In the genomic region with DNA sequence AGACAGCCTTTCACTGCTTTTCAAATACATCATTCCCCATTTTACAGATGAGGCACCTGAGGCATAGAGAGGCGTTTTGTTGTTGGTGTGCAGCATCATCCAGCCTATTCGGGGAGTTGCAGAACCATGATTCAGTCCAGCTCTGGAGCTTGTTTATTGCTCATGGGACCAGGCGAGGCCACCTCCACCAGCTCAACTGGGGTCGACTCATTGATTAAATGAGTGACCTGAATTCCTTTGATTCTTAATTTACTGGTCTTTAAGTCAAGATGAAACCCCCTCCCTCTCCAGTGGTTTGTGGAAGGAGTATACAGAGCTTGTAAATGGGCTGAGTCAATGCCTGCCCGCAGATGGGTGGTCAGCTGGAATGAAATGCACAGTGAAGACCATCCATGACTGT, we compare ENCODE assay signal across 27 cellular contexts.
DNase-seq lines count a peak whose midpoint lies in the region; ATAC-seq, FAIRE-seq and TF ChIP-seq lines count a peak whose summit lies in the region.
"Had no signal": no experiment of that assay in that cellular context is flagged by ENCODE, and none has a peak within 500 bp of the region (broad histone marks: within the 10 kb centered on the region; RNA-seq: fewer than 3 reads in every experiment).

No MANE protein-coding gene starts in this region.

- H3K27me3 Mint-ChIP-seq in natural killer cell treated with Interleukin-12 subunit alpha and Interleukin-12 subunit beta and Interleukin-15 and Interleukin-18, amount 100 ng/mL, for 72 hours: no peaks in the 10 kb centered on the region
- H3K27me3 Mint-ChIP-seq in natural killer cell (ENCODE audit: low read depth in 2 of 2): no peaks in the 10 kb centered on the region
- H3K27me3 Mint-ChIP-seq in naive thymus-derived CD8-positive, alpha-beta T cell: no peaks in the 10 kb centered on the region
- H3K27me3 Mint-ChIP-seq: IgD-negative memory B cell had no signal

- CTCF ChIA-PET in K562 (lab: Yijun Ruan, JAX; ENCODE audit: low intra/inter-chr PET ratio): no interaction called here

- no peak overlapping the region for H2AK5ac ChIP-seq in mesenchymal stem cell (ENCODE audit: low read length, severe bottlenecking)

- no peak overlapping the region for H2AFZ ChIP-seq in K562 (ENCODE audit: low read depth, low read length)
- no peak overlapping the region for H2AFZ ChIP-seq in mesenchymal stem cell (ENCODE audit: low read depth, low read length)

- no peak overlapping the region for H3K27ac ChIP-seq in K562 (ENCODE audit: extremely low read depth, low read depth, low read length)
- no peak overlapping the region for H3K27ac ChIP-seq in mesenchymal stem cell (ENCODE audit: low read length, poor library complexity, severe bottlenecking)
- H3K27ac ChIP-seq: A549, HL-60, RWPE1 had no signal

- H4K20me1 ChIP-seq in K562 (replicated peaks; ENCODE audit: control insufficient read depth, insufficient read depth, low read length): peaks cover 6% of the 10 kb centered on the region; the same call in 1 of the 2 replicates

- peaks cover 19% of the 10 kb centered on the region; the same call in 2 of the 3 replicates for H3K79me2 ChIP-seq in K562 (ENCODE audit: control insufficient read depth, insufficient read depth, low read length)

- H3K79me1 ChIP-seq in mesenchymal stem cell (replicated peaks; ENCODE audit: low read length, poor library complexity, severe bottlenecking): no peaks in the 10 kb centered on the region

- no peak for TF ChIP-seq CTCF in natural killer cell (IDR thresholded peaks at IDR 0.05)
- no peak for TF ChIP-seq CTCF in K562 (IDR thresholded peaks at IDR 0.05 in 2 of 3, conservative IDR thresholded peaks at IDR 0.05 in 1 of 3; ENCODE audit: insufficient read depth in 2 of 3, low read depth in 1 of 3, low read length in 3 of 3)

- H2BK5ac ChIP-seq in mesenchymal stem cell (ENCODE audit: low read depth, low read length, poor library complexity, severe bottlenecking): no peak overlapping the region

- intact Hi-C loops in natural killer cell (cut with micrococcal nuclease) (no loop called here), K562 (cut with micrococcal nuclease) (no loop called here)

- no peak overlapping the region for H3K18ac ChIP-seq in mesenchymal stem cell (ENCODE audit: low read depth in 1 of 2, low read length in 2 of 2)

- peaks cover 5% of the 10 kb centered on the region for H3K36me3 Mint-ChIP-seq in natural killer cell treated with Interleukin-12 subunit alpha and Interleukin-12 subunit beta and Interleukin-15 and Interleukin-18, amount 100 ng/mL, for 72 hours
- H3K36me3 Mint-ChIP-seq in natural killer cell: no peaks in the 10 kb centered on the region
- peaks cover 0 to 5% (median 0%) of the 10 kb centered on the region in 3 donors for H3K36me3 Mint-ChIP-seq in naive thymus-derived CD8-positive, alpha-beta T cell
- H3K36me3 Mint-ChIP-seq: IgD-negative memory B cell had no signal

- no peak overlapping the region for H2BK12ac ChIP-seq in mesenchymal stem cell (ENCODE audit: low read length in 2 of 2)

- no peak overlapping the region for H3K4ac ChIP-seq in mesenchymal stem cell (ENCODE audit: low read depth in 1 of 2, low read length in 2 of 2)

- ATAC-seq in natural killer cell treated with Interleukin-12 subunit alpha and Interleukin-12 subunit beta and Interleukin-15 and Interleukin-18, amount 100 ng/mL, for 72 hours: no peak
- ATAC-seq in natural killer cell (no peak), K562 (peak; percentile 12; the same call in 2 of the 3 replicates)
- no peak for ATAC-seq in naive thymus-derived CD8-positive, alpha-beta T cell
- ATAC-seq: A549, Panc1 had no signal

- H2BK120ac ChIP-seq in mesenchymal stem cell (ENCODE audit: low read depth, low read length): no peak overlapping the region

- H3K4me1 Mint-ChIP-seq in natural killer cell treated with Interleukin-12 subunit alpha and Interleukin-12 subunit beta and Interleukin-15 and Interleukin-18, amount 100 ng/mL, for 72 hours (ENCODE audit: low read depth in 2 of 2): peaks cover 35 to 57% of the 10 kb centered on the region in 2 donors
- H3K4me1 Mint-ChIP-seq in natural killer cell: peaks cover 58 to 77% of the 10 kb centered on the region in 2 donors
- H3K4me1 Mint-ChIP-seq in naive thymus-derived CD8-positive, alpha-beta T cell: peaks cover 14 to 35% (median 22%) of the 10 kb centered on the region in 4 donors

- H3K36me3 ChIP-seq in K562 (ENCODE audit: control insufficient read depth, insufficient read depth, low read length) (0 out of 3 replicates have a peak, but pooled peaks cover 2% of the 10 kb centered on the region), mesenchymal stem cell (ENCODE audit: control insufficient read depth in 1 of 2, insufficient read depth in 2 of 2, low read depth in 1 of 2, low read length in 2 of 2) (no peaks in the 10 kb centered on the region)

- H3K9me3 Mint-ChIP-seq in natural killer cell treated with Interleukin-12 subunit alpha and Interleukin-12 subunit beta and Interleukin-15 and Interleukin-18, amount 100 ng/mL, for 72 hours: no peaks in the 10 kb centered on the region
- H3K9me3 Mint-ChIP-seq in natural killer cell: no peaks in the 10 kb centered on the region
- peaks cover 0 to 2% (median 0%) of the 10 kb centered on the region in 9 donors for H3K9me3 Mint-ChIP-seq in naive thymus-derived CD8-positive, alpha-beta T cell
- H3K9me3 Mint-ChIP-seq: IgD-negative memory B cell had no signal

- TF ChIP-seq RAD21 in K562 (CRISPR knock-in tag; conservative IDR thresholded peaks at IDR 0.05 in 1 of 2, IDR thresholded peaks at IDR 0.05 in 1 of 2): no peak

- in situ Hi-C loops in K562 (cut with MboI): no loop called here

- H3K23ac ChIP-seq in mesenchymal stem cell (ENCODE audit: low read length in 2 of 2): no peak overlapping the region

- H3K9ac ChIP-seq in K562 (ENCODE audit: insufficient read depth in 1 of 2, low read depth in 2 of 2, low read length in 2 of 2) (peak overlapping the region in 1 of 2 experiments; percentile 67; a peak in 2 of 4 replicates), mesenchymal stem cell (ENCODE audit: low read length) (no peak overlapping the region)

- H3K4me3 ChIP-seq in K562 (no peak overlapping the region), mesenchymal stem cell (ENCODE audit: insufficient read depth in 1 of 2, low read depth in 1 of 2, low read length in 2 of 2) (no peak overlapping the region)
- H3K4me3 ChIP-seq: A549 had no signal

- H2BK15ac ChIP-seq in mesenchymal stem cell (ENCODE audit: low read depth, poor library complexity, severe bottlenecking): no peak overlapping the region

- no peak for DNase-seq in natural killer cell treated with Interleukin-12 subunit alpha and Interleukin-12 subunit beta and Interleukin-15 and Interleukin-18, amount 100 ng/mL, for 72 hours (ENCODE audit: low spot score)
- no peak for DNase-seq in natural killer cell
- DNase-seq in K562 (ENCODE audit: extremely low read depth in 1 of 4, low spot score in 3 of 4): no peak
- no peak for DNase-seq in mesenchymal stem cell
- DNase-seq in naive thymus-derived CD8-positive, alpha-beta T cell: no peak
- DNase-seq in stimulated activated CD4-positive, alpha-beta T cell treated with anti-CD3 and anti-CD28 coated beads, Interleukin-15, amount 100 ng/mL, for 24 hours: no peak
- no peak for DNase-seq in mucosa of gallbladder (ENCODE audit: low spot score)
- DNase-seq: AML-193, C1 segment of cervical spinal cord, Calu3, DMS79 treated with DMSO at 0.1 percent for 48 hours, GOT3, HCEC 1CT, NCI-H1048, NCI-H1417, NCI-H1694, NCI-H2029 treated with DMSO at 0.1 percent for 48 hours, NCI-H2227 treated with DMSO at 0.1 percent for 48 hours, NCI-H510A, NCI-H69, SHP77 had no signal

- H3K9me3 ChIP-seq in K562 (replicated peaks; ENCODE audit: control insufficient read depth, insufficient read depth, low read depth, low read length) (no peaks in the 10 kb centered on the region), mesenchymal stem cell (ENCODE audit: control insufficient read depth, low read length) (no peaks in the 10 kb centered on the region)
- H3K9me3 ChIP-seq: A549 had no signal

- no peaks in the 10 kb centered on the region for H3K27me3 ChIP-seq in K562 (ENCODE audit: control insufficient read depth in 2 of 2, insufficient read depth in 2 of 2, low read length in 2 of 2)
- peaks cover 0 to 5% of the 10 kb centered on the region in 2 experiments for H3K27me3 ChIP-seq in mesenchymal stem cell (ENCODE audit: control insufficient read depth in 1 of 2, insufficient read depth in 1 of 2, low read length in 2 of 2)

- TF ChIP-seq EP300 in K562 (IDR thresholded peaks at IDR 0.05; ENCODE audit: low read length): no peak

- H4K91ac ChIP-seq in mesenchymal stem cell (ENCODE audit: low read length): peak overlapping the region; percentile 35

- no peak for TF ChIP-seq POLR2A in K562 (conservative IDR thresholded peaks at IDR 0.05)

- POLR2A ChIA-PET in K562 (lab: Yijun Ruan, JAX): interaction anchor here (1.5 kb wide), 1 partner anchor 12 kb away, joined by 5 read pairs; no protein-coding TSS in a partner anchor
- POLR2A ChIA-PET in naive thymus-derived CD8-positive, alpha-beta T cell (lab: Charles Lee): no interaction called here

- no TSS peak for BruUV-seq in K562 (replicated peaks; lab: Mats Ljungman, UMichigan)

- WGBS in K562 (ENCODE audit: insufficient coverage, low coverage, missing lambda C conversion rate): 66% methylated on average over 4 of the region's 5 CpGs
- 86% methylated on average over 5 of the region's 5 CpGs for WGBS in mesenchymal stem cell

- H3K9me1 ChIP-seq in K562 (ENCODE audit: control insufficient read depth, insufficient read depth, low read length): no peaks in the 10 kb centered on the region

- H3K4me2 ChIP-seq in K562 (ENCODE audit: insufficient read depth, low read length): peak overlapping the region; percentile 35; the same call in 1 of the 2 replicates
- no peak overlapping the region for H3K4me2 ChIP-seq in mesenchymal stem cell (ENCODE audit: low read length, poor library complexity, severe bottlenecking)
- H3K4me2 ChIP-seq: A549 had no signal

- H3K27ac Mint-ChIP-seq in natural killer cell treated with Interleukin-12 subunit alpha and Interleukin-12 subunit beta and Interleukin-15 and Interleukin-18, amount 100 ng/mL, for 72 hours: peak overlapping the region; percentile 31 to 74
- peak overlapping the region in 1 of 2 donors; percentile 17 for H3K27ac Mint-ChIP-seq in natural killer cell
- H3K27ac Mint-ChIP-seq in naive thymus-derived CD8-positive, alpha-beta T cell: peak overlapping the region in 2 of 10 donors; percentile 25 to 68

- no peak overlapping the region for H3K4me3 Mint-ChIP-seq in natural killer cell treated with Interleukin-12 subunit alpha and Interleukin-12 subunit beta and Interleukin-15 and Interleukin-18, amount 100 ng/mL, for 72 hours
- no peak overlapping the region for H3K4me3 Mint-ChIP-seq in natural killer cell
- no peak overlapping the region for H3K4me3 Mint-ChIP-seq in naive thymus-derived CD8-positive, alpha-beta T cell
- H3K4me3 Mint-ChIP-seq: IgD-negative memory B cell had no signal

- H3K14ac ChIP-seq in mesenchymal stem cell (ENCODE audit: low read length in 2 of 2): peak overlapping the region in 1 of 2 experiments; percentile 6

- no peak overlapping the region for H4K8ac ChIP-seq in mesenchymal stem cell (ENCODE audit: low read length)

- H3K4me1 ChIP-seq in K562 (replicated peaks in 1 of 2; ENCODE audit: control insufficient read depth in 2 of 2, insufficient read depth in 2 of 2, low read length in 2 of 2) (peaks cover 7 to 31% of the 10 kb centered on the region in 2 experiments; a peak in 4 of 5 replicates), mesenchymal stem cell (ENCODE audit: control insufficient read depth, insufficient read depth, low read depth, low read length) (peaks cover 5% of the 10 kb centered on the region)
- H3K4me1 ChIP-seq: A549 had no signal

- no peak for FAIRE-seq in K562 (lab: Jason Lieb, UNC)
- FAIRE-seq: A549, GM12892 had no signal
